37 cellular contexts compared by ENCODE assay signal in the genomic region with DNA sequence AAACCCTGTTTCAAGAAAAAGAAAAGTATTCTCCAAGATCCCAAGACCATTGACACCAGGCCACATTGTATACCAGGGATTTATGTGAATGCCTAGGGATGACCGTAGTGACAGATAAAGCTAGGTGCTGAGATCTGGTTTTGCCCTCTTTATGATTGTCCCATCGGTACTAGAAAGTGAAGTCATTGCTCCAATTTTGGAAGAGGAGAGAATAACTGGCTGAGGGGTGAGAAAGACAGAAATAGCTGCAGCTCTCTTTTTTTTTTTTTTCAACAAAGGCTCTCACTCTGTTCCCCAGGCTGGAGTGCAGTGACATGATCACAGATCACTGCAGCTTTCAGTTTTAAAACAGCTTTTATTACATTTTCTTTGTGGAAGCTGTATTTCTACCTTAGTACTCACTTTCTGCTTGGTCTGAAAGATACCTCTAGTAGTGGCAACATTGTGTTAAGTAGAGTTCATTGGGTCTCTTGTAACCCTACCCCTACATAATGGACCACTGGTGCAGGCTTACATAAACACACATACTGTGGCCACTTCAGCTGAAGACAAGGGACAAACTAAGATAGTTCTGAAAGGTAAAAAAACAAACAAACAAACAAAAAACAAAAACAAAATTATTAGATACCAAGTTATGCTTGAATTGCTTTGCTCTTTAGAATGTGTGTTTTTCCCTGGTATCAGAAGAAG. TPM values are rescaled to one million over a fixed set of nuclear protein-coding genes. Genes with fewer than 3 reads are reported as not detected.
"Had no signal": no experiment of that assay in that cellular context is flagged by ENCODE, and none has a peak within 500 bp of the region (broad histone marks: within the 10 kb centered on the region; RNA-seq: fewer than 3 reads in every experiment).

No MANE protein-coding gene starts in this region.

- H3K4me3 Mint-ChIP-seq: activated naive CD8-positive, alpha-beta T cell treated with anti-CD3 and anti-CD28 coated beads for 36 hours; brain; effector memory CD8-positive, alpha-beta T cell; naive B cell; neural crest cell; stimulated activated naive CD8-positive, alpha-beta T cell treated with anti-CD3 and anti-CD28 coated beads, Interleukin-15, Interleukin-2, amounts not matched to agents 100 ng/mL and 50 ng/mL, for 24 hours; T-helper 1 cell treated with Interleukin-12 subunit alpha and Interleukin-12 subunit beta and Interleukin-4 antibody, amounts not matched to agents 30 μg/mL and 1 μg/mL, for 36 hours; type B pancreatic cell had no signal

- H3K27me3 ChIP-seq: adrenal gland, pancreas, uterus had no signal

- H3K27ac Mint-ChIP-seq: activated naive CD8-positive, alpha-beta T cell treated with anti-CD3 and anti-CD28 coated beads for 36 hours; brain; effector memory CD8-positive, alpha-beta T cell; stimulated activated naive CD8-positive, alpha-beta T cell treated with anti-CD3 and anti-CD28 coated beads, Interleukin-15, Interleukin-2, amounts not matched to agents 100 ng/mL and 50 ng/mL, for 24 hours; T-helper 1 cell treated with Interleukin-12 subunit alpha and Interleukin-12 subunit beta and Interleukin-4 antibody, amounts not matched to agents 30 μg/mL and 1 μg/mL, for 36 hours; type B pancreatic cell had no signal

- DNase-seq: activated CD4-positive, alpha-beta T cell treated with anti-CD3 and anti-CD28 coated beads for 4 hours; activated CD4-positive, alpha-beta T cell treated with anti-CD3 and anti-CD28 coated beads, Interleukin-2, amount 50 U/mL, for 4 hours; activated CD8-positive, alpha-beta memory T cell treated with anti-CD3 and anti-CD28 coated beads for 24 hours; activated effector memory CD4-positive, alpha-beta T cell treated with Interleukin-2 at 50 U/mL for 16 hours; activated naive CD4-positive, alpha-beta T cell treated with Interleukin-2 at 50 U/mL for 16 hours; activated naive CD8-positive, alpha-beta T cell treated with anti-CD3 and anti-CD28 coated beads for 36 hours; adrenal gland; aorta; caudate nucleus; cortex of kidney; effector memory CD8-positive, alpha-beta T cell; head of caudate nucleus; mesendoderm; naive B cell; nucleus accumbens; pancreas; stimulated activated CD4-positive, alpha-beta T cell treated with anti-CD3 and anti-CD28 coated beads, Interleukin-12 subunit alpha, Interleukin-12 subunit beta, amount 100 ng/mL, for 4 hours; stimulated activated CD4-positive, alpha-beta T cell treated with anti-CD3 and anti-CD28 coated beads, Interleukin-4, amount 100 ng/mL, for 1 hour; T-helper 9 cell; uterus had no signal

- ATAC-seq: effector memory CD8-positive, alpha-beta T cell; left lobe of liver; pancreas had no signal

- H3K9me3 ChIP-seq: adrenal gland, pancreas, prostate gland, thoracic aorta, uterus had no signal

- H3K4me1 Mint-ChIP-seq: brain, neural crest cell had no signal

- H3K27me3 Mint-ChIP-seq: activated naive CD8-positive, alpha-beta T cell treated with anti-CD3 and anti-CD28 coated beads for 36 hours; brain; effector memory CD8-positive, alpha-beta T cell; naive B cell; stimulated activated naive CD8-positive, alpha-beta T cell treated with anti-CD3 and anti-CD28 coated beads, Interleukin-15, Interleukin-2, amounts not matched to agents 100 ng/mL and 50 ng/mL, for 24 hours; type B pancreatic cell had no signal

- H3K4me1 ChIP-seq: adrenal gland, pancreas, prostate gland, uterus had no signal

- H3K27ac ChIP-seq: adrenal gland, pancreas, prostate gland, uterus, VCaP had no signal

- H3K4me3 ChIP-seq: adrenal gland, lung, pancreas, prostate gland, thoracic aorta, uterus had no signal

- H3K36me3 ChIP-seq: prostate gland, thoracic aorta, uterus had no signal

- H3K9me3 Mint-ChIP-seq: effector memory CD8-positive, alpha-beta T cell; stimulated activated naive CD8-positive, alpha-beta T cell treated with anti-CD3 and anti-CD28 coated beads, Interleukin-15, Interleukin-2, amounts not matched to agents 100 ng/mL and 50 ng/mL, for 24 hours; type B pancreatic cell had no signal

RNA-seq across cellular contexts. Expression of gene TGM7, which starts 50.8 kb away (rescaled TPM):
- total RNA-seq: activated naive CD8-positive, alpha-beta T cell treated with anti-CD3 and anti-CD28 coated beads for 36 hours; adrenal gland; aorta; chondrocyte; endothelial cell of umbilical vein; fibroblast of lung; fibroblast of villous mesenchyme; kidney epithelial cell; left lobe of liver; lung; mononuclear cell; neural crest cell; pancreas; subcutaneous adipose tissue; thoracic aorta; uterus had no signal
- polyA plus RNA-seq: adrenal gland, aorta, endothelial cell of umbilical vein, fibroblast of lung, lung, pancreas had no signal
